19 cellular contexts compared by ENCODE assay signal in genomic region chr16:3035289-3035971, GRCh38. TPM values are rescaled to one million over a fixed set of nuclear protein-coding genes. Genes with fewer than 3 reads are reported as not detected.
DNase-seq lines count a peak whose midpoint lies in the region; ATAC-seq and TF ChIP-seq lines count a peak whose summit lies in the region.
"Had no signal": no experiment of that assay in that cellular context is flagged by ENCODE, and none has a peak within 500 bp of the region (broad histone marks: within the 10 kb centered on the region; RNA-seq: fewer than 3 reads in every experiment).

No MANE protein-coding gene starts in this region.

- ATAC-seq in HG02840 (IDR thresholded peaks at IDR 0.05; ENCODE audit: low FRiP score, unreplicated experiment) (no peak), sciatic nerve (no peak)
- ATAC-seq: activated T-cell treated with anti-CD3 and anti-CD28 coated beads, Interleukin-2, amount 50 U/mL, for 72 hours; Panc1 had no signal

- POLR2A ChIA-PET in CD8-positive, alpha-beta memory T cell (lab: Charles Lee), result interaction anchor here (0.8 to 1.3 kb wide), 3 partner anchors 10 to 90 kb away, joined by 4 to 14 read pairs (median 4); no protein-coding TSS in a partner anchor
- POLR2A ChIA-PET in A673 (lab: Charles Lee; ENCODE audit: low non-redundant PET), result no interaction called here

- TF ChIP-seq CTCF in esophagus squamous epithelium (IDR thresholded peaks at IDR 0.05), result no peak
- TF ChIP-seq CTCF in A673 (conservative IDR thresholded peaks at IDR 0.05; ENCODE audit: low read depth, low read length), result no peak

- H3K9me3 ChIP-seq in CD8-positive, alpha-beta memory T cell (ENCODE audit: low read length), result no peaks in the 10 kb centered on the region
- H3K9me3 ChIP-seq in esophagus squamous epithelium (no peaks in the 10 kb centered on the region), A673 (ENCODE audit: low read depth, low read length, poor library complexity, severe bottlenecking) (no peaks in the 10 kb centered on the region)
- H3K9me3 ChIP-seq: uterus had no signal

- H3K4me3 Mint-ChIP-seq in CD8-positive, alpha-beta memory T cell, result peak overlapping the region in 5 of 7 donors; percentile 3 to 64 (median 32)
- H3K4me3 Mint-ChIP-seq: activated CD4-positive, alpha-beta memory T cell treated with anti-CD3 and anti-CD28 coated beads for 36 hours had no signal

- intact Hi-C loops in esophagus squamous epithelium (cut with DNase I), result no loop called here
- intact Hi-C loops in posterior vena cava (cut with DNase I), result no loop called here
- intact Hi-C loops in sciatic nerve (cut with DNase I), result no loop called here
- intact Hi-C loops in A673 (cut with micrococcal nuclease; ENCODE audit: unreplicated experiment), result no loop called here

- CTCF ChIA-PET in CD8-positive, alpha-beta memory T cell (lab: Charles Lee), result interaction anchor here (1.1 to 17.8 kb wide), 8 partner anchors 10 to 144 kb away, joined by 3 to 289 read pairs (median 10); partner anchors contain the start of genes CLDN9 and ZNF213
- CTCF ChIA-PET in A673 (lab: Charles Lee), result no interaction called here

- no peak overlapping the region for H3K4me3 ChIP-seq in CD8-positive, alpha-beta memory T cell (ENCODE audit: low read length)
- H3K4me3 ChIP-seq in esophagus squamous epithelium (peak overlapping the region; percentile 57 to 75 (median 70)), A673 (ENCODE audit: low read depth, low read length, poor library complexity, severe bottlenecking) (no peak overlapping the region)
- H3K4me3 ChIP-seq: uterus had no signal

- WGBS in esophagus squamous epithelium, 2 donors, result 17 to 20% methylated on average over 1 to 2 of the region's 19 CpGs

- no peaks in the 10 kb centered on the region for H3K36me3 Mint-ChIP-seq in CD8-positive, alpha-beta memory T cell
- H3K36me3 Mint-ChIP-seq: activated CD4-positive, alpha-beta memory T cell treated with anti-CD3 and anti-CD28 coated beads for 36 hours had no signal

- no peaks in the 10 kb centered on the region for H3K36me3 ChIP-seq in CD8-positive, alpha-beta memory T cell (ENCODE audit: insufficient read depth, low read length)
- peaks cover 0 to 19% (median 0%) of the 10 kb centered on the region in 3 donors for H3K36me3 ChIP-seq in esophagus squamous epithelium
- H3K36me3 ChIP-seq in A673 (ENCODE audit: insufficient read depth, low read length, poor library complexity, severe bottlenecking), result no peaks in the 10 kb centered on the region
- H3K36me3 ChIP-seq: uterus had no signal

- no peak overlapping the region for H3K27ac ChIP-seq in CD8-positive, alpha-beta memory T cell (ENCODE audit: low read depth, low read length)
- peak overlapping the region; percentile 25 to 95 (median 92) for H3K27ac ChIP-seq in esophagus squamous epithelium
- H3K27ac ChIP-seq in A673 (ENCODE audit: low read depth, low read length, poor library complexity, severe bottlenecking), result no peak overlapping the region
- H3K27ac ChIP-seq: HL-60, uterus had no signal

- peaks cover 50 to 66% of the 10 kb centered on the region in 2 donors for H3K27me3 Mint-ChIP-seq in CD8-positive, alpha-beta memory T cell

- no peak for TF ChIP-seq POLR2A in esophagus squamous epithelium (IDR thresholded peaks at IDR 0.05)

- no peak for DNase-seq in CD8-positive, alpha-beta memory T cell
- DNase-seq in NCI-H2171 treated with DMSO at 0.1 percent for 48 hours (lab: John Stamatoyannopoulos, UW) (peak; percentile 66), esophagus squamous epithelium (lab: John Stamatoyannopoulos, UW) (no peak), posterior vena cava (ENCODE audit: low spot score) (peak; percentile 63), sciatic nerve (ENCODE audit: low spot score) (no peak), NCI-H82 (lab: John Stamatoyannopoulos, UW) (no peak), A673 (ENCODE audit: low spot score) (no peak)
- DNase-seq: activated CD4-positive, alpha-beta memory T cell treated with anti-CD3 and anti-CD28 coated beads for 36 hours; activated T-cell treated with anti-CD3 and anti-CD28 coated beads, Interleukin-2, amount 50 U/mL, for 72 hours; central memory CD4-positive, alpha-beta T cell; islet precursor cell; NCI-H526; occipital lobe; stimulated activated naive CD4-positive, alpha-beta T cell treated with Interleukin-2 at 50 U/mL for 16 hours; uterus had no signal

- H3K27me3 ChIP-seq in CD8-positive, alpha-beta memory T cell (ENCODE audit: insufficient read depth, low read length, poor library complexity, severe bottlenecking), result peaks cover 63% of the 10 kb centered on the region
- H3K27me3 ChIP-seq in esophagus squamous epithelium, result peaks cover 0 to 100% (median 14%) of the 10 kb centered on the region in 4 donors
- H3K27me3 ChIP-seq in A673 (replicated peaks; ENCODE audit: insufficient read depth, low read depth, low read length, poor library complexity), result peaks cover 71% of the 10 kb centered on the region

- no peaks in the 10 kb centered on the region for H3K9me3 Mint-ChIP-seq in CD8-positive, alpha-beta memory T cell
- H3K9me3 Mint-ChIP-seq: activated CD4-positive, alpha-beta memory T cell treated with anti-CD3 and anti-CD28 coated beads for 36 hours; activated T-cell treated with anti-CD3 and anti-CD28 coated beads, Interleukin-2, amount 50 U/mL, for 72 hours had no signal

- H3K4me1 Mint-ChIP-seq in CD8-positive, alpha-beta memory T cell, result peaks cover 5 to 16% (median 9%) of the 10 kb centered on the region in 3 donors

- H3K4me1 ChIP-seq in CD8-positive, alpha-beta memory T cell (ENCODE audit: insufficient read depth, low read length), result peaks cover 11% of the 10 kb centered on the region
- H3K4me1 ChIP-seq in esophagus squamous epithelium, result peaks cover 4 to 77% (median 6%) of the 10 kb centered on the region in 3 donors
- no peaks in the 10 kb centered on the region for H3K4me1 ChIP-seq in A673 (ENCODE audit: insufficient read depth, low read length, poor library complexity, severe bottlenecking)
- H3K4me1 ChIP-seq: uterus had no signal

- no TSS peak for BruUV-seq in A673 (replicated peaks; lab: Mats Ljungman, UMichigan)

- peak overlapping the region in 1 of 8 donors; percentile 24 for H3K27ac Mint-ChIP-seq in CD8-positive, alpha-beta memory T cell
- H3K27ac Mint-ChIP-seq: activated CD4-positive, alpha-beta memory T cell treated with anti-CD3 and anti-CD28 coated beads for 36 hours; activated T-cell treated with anti-CD3 and anti-CD28 coated beads, Interleukin-2, amount 50 U/mL, for 72 hours had no signal

RNA-seq across cellular contexts. Expression of gene BICDL2, which starts 1.3 kb away (rescaled TPM):
- not detected for total RNA-seq in CD8-positive, alpha-beta memory T cell
- not detected for polyA plus RNA-seq in CD8-positive, alpha-beta memory T cell
- total RNA-seq in esophagus squamous epithelium (100 to 1,000 TPM in 2 of 4 donors, 10 to 100 TPM in 2; 54.9 to 204 (median 96.4) TPM), posterior vena cava (under 1 TPM in 1 of 2 donors, not detected in 1; 0.10 TPM), sciatic nerve (0.22 TPM), A673 (2021) (not detected in 2 replicates)
- total RNA-seq: mesenteric fat pad, occipital lobe had no signal

RNA-seq across cellular contexts. Expression of gene MMP25, which starts 10.9 kb away (rescaled TPM):
- total RNA-seq in CD8-positive, alpha-beta memory T cell, result 1 to 10 TPM; 1.5 to 1.9 TPM
- polyA plus RNA-seq in CD8-positive, alpha-beta memory T cell, result 0.90 TPM
- 1 to 10 TPM in 1 of 4 donors, under 1 TPM in 3; 0.19 to 1.4 (median 0.61) TPM for total RNA-seq in esophagus squamous epithelium
- total RNA-seq in posterior vena cava, result 1 to 10 TPM; 4.7 to 5.6 TPM
- total RNA-seq in sciatic nerve, result 9.1 TPM
- total RNA-seq in A673 (2021), result 0.80 and 1.3 TPM in 2 replicates

RNA-seq across cellular contexts. Expression of gene THOC6, which starts 11.6 kb away (rescaled TPM):
- 10 to 100 TPM; 56.8 to 59.4 TPM for total RNA-seq in CD8-positive, alpha-beta memory T cell
- 46.2 TPM for polyA plus RNA-seq in CD8-positive, alpha-beta memory T cell
- total RNA-seq in esophagus squamous epithelium, result 10 to 100 TPM; 17.4 to 27.9 (median 25.8) TPM
- total RNA-seq in posterior vena cava, result 10 to 100 TPM; 21.6 to 25.7 TPM
- total RNA-seq in sciatic nerve, result 13.6 TPM
- 52.5 and 59.3 TPM in 2 replicates for total RNA-seq in A673 (2021)

RNA-seq across cellular contexts. Expression of gene HCFC1R1, which starts 11.7 kb away (rescaled TPM):
- total RNA-seq in CD8-positive, alpha-beta memory T cell, result 10 to 100 TPM; 25.6 to 26.3 TPM
- polyA plus RNA-seq in CD8-positive, alpha-beta memory T cell, result 23.7 TPM
- total RNA-seq in esophagus squamous epithelium (10 to 100 TPM; 17.9 to 32.4 (median 18.4) TPM), posterior vena cava (100 to 1,000 TPM in 1 of 2 donors, 10 to 100 TPM in 1; 63.3 to 104 TPM), sciatic nerve (65.9 TPM), A673 (2021) (46.6 and 51.4 TPM in 2 replicates)

RNA-seq across cellular contexts. Expression of gene TNFRSF12A, which starts 15.3 kb away (rescaled TPM):
- 1 to 10 TPM; 3.7 to 4.5 TPM for total RNA-seq in CD8-positive, alpha-beta memory T cell
- polyA plus RNA-seq in CD8-positive, alpha-beta memory T cell, result 2.1 TPM
- 10 to 100 TPM; 15.3 to 46.0 (median 28.6) TPM for total RNA-seq in esophagus squamous epithelium
- total RNA-seq in posterior vena cava, result 100 to 1,000 TPM in 1 of 2 donors, 10 to 100 TPM in 1; 67.1 to 156 TPM
- 13.6 TPM for total RNA-seq in sciatic nerve
- 23.7 and 39.5 TPM in 2 replicates for total RNA-seq in A673 (2021)

Comparison
In these comparisons a context has a peak if more than half of its experiments do, and no peak if none do; other contexts are left out.
1. DNase-seq: peak in NCI-H2171 treated with DMSO at 0.1 percent for 48 hours (single experiment) and posterior vena cava (single experiment); none in CD8-positive, alpha-beta memory T cell (0 of 5), esophagus squamous epithelium (single experiment), sciatic nerve (single experiment), NCI-H82 (single experiment) and A673 (single experiment).
2. H3K27ac ChIP-seq: peak in esophagus squamous epithelium (4 of 4); none in CD8-positive, alpha-beta memory T cell (single experiment) and A673 (single experiment).
3. H3K4me3 ChIP-seq: peak in esophagus squamous epithelium (4 of 4); none in CD8-positive, alpha-beta memory T cell (single experiment) and A673 (single experiment).
4. RNA of gene BICDL2, which starts 1.3 kb away (total RNA-seq): 54.9 to 204 TPM in esophagus squamous epithelium; 0.22 TPM in sciatic nerve (single experiment), 0.10 TPM in posterior vena cava, not detected in CD8-positive, alpha-beta memory T cell and not detected in A673; every median in the first group is over 10 times any median in the second.